ENCODE assay signal across 2 cellular contexts in genomic region chr9:93365427-93366118, GRCh38.
TF ChIP-seq lines count a peak whose summit lies in the region.

No MANE protein-coding gene starts in this region.

TF ChIP-seq in GM23338, 12 proteins besides CTCF, POLR2A, EP300 and RAD21 (continued from another document):
- no peak for TF ChIP-seq ZNF462 (CRISPR knock-in tag; IDR thresholded peaks at IDR 0.05)

TF ChIP-seq in K562, 482 proteins besides CTCF, POLR2A, EP300 and RAD21 (continued from another document):
- no peak for TF ChIP-seq CHD4 (IDR thresholded peaks at IDR 0.05; ENCODE audit: insufficient read depth, insufficient replicate concordance, low read depth, low read length, poor library complexity, severe bottlenecking)
